Comparison of ENCODE assay signal across 1 cellular context in genomic region chr9:88991066-88992030, GRCh38.
TF ChIP-seq lines count a peak whose summit lies in the region.

TSS of gene S1PR3 (plus strand) at chr9:88991468. CDS start at chr9:89001201, 9,733 bp downstream.

TF ChIP-seq in IMR-90, 13 proteins besides CTCF, POLR2A, EP300 and RAD21 (continued from another document):
- TF ChIP-seq CHD1 (IDR thresholded peaks at IDR 0.05; ENCODE audit: low read depth, low read length) (no peak), RCOR1 (IDR thresholded peaks at IDR 0.05; ENCODE audit: insufficient replicate concordance, low read length) (no peak), RFX5 (IDR thresholded peaks at IDR 0.05; ENCODE audit: low read depth, low read length) (no peak), MXI1 (IDR thresholded peaks at IDR 0.05; ENCODE audit: borderline replicate concordance, low read depth, low read length) (no peak), USF2 (IDR thresholded peaks at IDR 0.05; ENCODE audit: low read depth, low read length) (no peak), MAFK (IDR thresholded peaks at IDR 0.05; ENCODE audit: low read depth, low read length) (no peak), FOS (IDR thresholded peaks at IDR 0.05; ENCODE audit: low read depth, low read length) (no peak), ELK1 (IDR thresholded peaks at IDR 0.05; ENCODE audit: borderline replicate concordance, low read depth, low read length) (no peak), SMC3 (IDR thresholded peaks at IDR 0.05; ENCODE audit: low read depth, low read length) (no peak)
